Comparison of ENCODE assay signal across 24 cellular contexts in the genomic region with DNA sequence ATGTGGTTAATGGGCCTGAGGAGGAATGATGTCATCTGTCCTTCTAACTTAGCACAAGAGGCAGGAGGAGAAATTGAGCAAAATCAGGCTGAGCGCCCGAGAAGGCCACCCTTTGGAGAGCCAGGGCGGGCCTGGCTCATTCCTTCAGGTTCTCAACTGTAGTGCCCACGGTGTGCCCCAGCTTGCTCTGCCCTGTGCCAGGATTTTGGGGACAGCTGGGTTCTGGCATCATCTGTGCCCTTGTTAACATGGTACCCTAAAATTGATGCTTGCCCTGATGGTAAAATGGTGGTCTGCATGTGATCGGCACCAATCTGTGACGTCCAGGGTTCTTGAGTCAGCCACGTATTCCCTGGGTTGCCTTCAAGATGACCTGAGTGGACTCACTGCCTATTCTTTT. TPM values are rescaled to one million over a fixed set of nuclear protein-coding genes. Genes with fewer than 3 reads are reported as not detected.
A peak's percentile ranks its signal among the peaks of the same experiment; 100 is the strongest.
DNase-seq lines count a peak whose midpoint lies in the region; ATAC-seq and TF ChIP-seq lines count a peak whose summit lies in the region.
"Had no signal": no experiment of that assay in that cellular context is flagged by ENCODE, and none has a peak within 500 bp of the region (broad histone marks: within the 10 kb centered on the region; RNA-seq: fewer than 3 reads in every experiment).

No MANE protein-coding gene starts in this region.

- peak overlapping the region; percentile 79; the same call in 1 of the 2 replicates for H2BK20ac ChIP-seq in IMR-90 (ENCODE audit: low read depth, low read length)

- DNase-seq in IMR-90 (no peak), mesendoderm (no peak), testis (peak; percentile 3)
- no peak for DNase-seq in effector memory CD8-positive, alpha-beta T cell
- no peak for DNase-seq in activated CD4-positive, alpha-beta memory T cell treated with anti-CD3 and anti-CD28 coated beads, Interleukin-2, amount 10 ng/mL, durations not matched to agents 7 days and 5 days
- DNase-seq: CD4-positive, alpha-beta memory T cell; DMS 273 treated with DMSO at 0.1 percent for 48 hours; DMS79 treated with DMSO at 0.1 percent for 48 hours; GM23248; HCEC 1CT; Karpas-422; MV-4-11; NCI-H2029 treated with DMSO at 0.1 percent for 48 hours; NCI-H226; NCI-H524 had no signal

- dilution Hi-C loops in IMR-90 (cut with HindIII; ENCODE audit: low sequenced_read_pairs, unreplicated experiment): no loop called here

- peaks cover 0 to 3% (median 0%) of the 10 kb centered on the region in 5 experiments for H3K9me3 Mint-ChIP-seq in brain
- H3K9me3 Mint-ChIP-seq in effector memory CD8-positive, alpha-beta T cell: no peaks in the 10 kb centered on the region
- no peaks in the 10 kb centered on the region for H3K9me3 Mint-ChIP-seq in activated CD4-positive, alpha-beta memory T cell treated with anti-CD3 and anti-CD28 coated beads, Interleukin-2, amount 10 ng/mL, durations not matched to agents 7 days and 5 days
- H3K9me3 Mint-ChIP-seq: CD4-positive, alpha-beta memory T cell had no signal

- H2BK5ac ChIP-seq in IMR-90 (ENCODE audit: low read depth, low read length, poor library complexity, severe bottlenecking) (no peak overlapping the region), mesendoderm (ENCODE audit: low read length) (peak overlapping the region; percentile 10)

- H2AK5ac ChIP-seq in IMR-90 (ENCODE audit: low read depth, low read length) (peak overlapping the region; percentile 94), mesendoderm (ENCODE audit: low read length) (no peak overlapping the region)

- peaks cover 84% of the 10 kb centered on the region for H3K4me1 Mint-ChIP-seq in brain
- no peaks in the 10 kb centered on the region for H3K4me1 Mint-ChIP-seq in effector memory CD8-positive, alpha-beta T cell (ENCODE audit: low read depth in 2 of 2)
- H3K4me1 Mint-ChIP-seq in activated CD4-positive, alpha-beta memory T cell treated with anti-CD3 and anti-CD28 coated beads, Interleukin-2, amount 10 ng/mL, durations not matched to agents 7 days and 5 days: no peaks in the 10 kb centered on the region
- H3K4me1 Mint-ChIP-seq: CD4-positive, alpha-beta memory T cell had no signal

- no peak overlapping the region for H3K9ac ChIP-seq in IMR-90 (ENCODE audit: low read depth, low read length)
- no peak overlapping the region for H3K9ac ChIP-seq in mesendoderm (ENCODE audit: low read length)
- H3K9ac ChIP-seq: BLaER1 treated with 17β-estradiol and CSF1 and Interleukin-3, amounts not matched to agents 10 nM and 100 nM; GM23248 had no signal

- no peaks in the 10 kb centered on the region for H3K9me3 ChIP-seq in IMR-90 (ENCODE audit: control insufficient read depth, insufficient read depth, low read length)
- no peaks in the 10 kb centered on the region for H3K9me3 ChIP-seq in testis
- H3K9me3 ChIP-seq: BLaER1 treated with 17β-estradiol and CSF1 and Interleukin-3, amounts not matched to agents 10 nM and 100 nM; Peyer's patch had no signal

- no peak overlapping the region for H2AFZ ChIP-seq in IMR-90 (replicated peaks; ENCODE audit: low read length, poor library complexity)
- H2AFZ ChIP-seq: GM23248 had no signal

- H3K4ac ChIP-seq in IMR-90 (ENCODE audit: low read depth, low read length) (peak overlapping the region; percentile 59; the same call in 1 of the 2 replicates), mesendoderm (ENCODE audit: low read depth, low read length) (no peak overlapping the region)

- H3K9me1 ChIP-seq in IMR-90 (ENCODE audit: insufficient read depth, low read length): peaks cover 16% of the 10 kb centered on the region; the same call in 1 of the 2 replicates

- BruUV-seq in IMR-90 (replicated peaks; lab: Mats Ljungman, UMichigan): no TSS peak

- H3K4me1 ChIP-seq in IMR-90 (ENCODE audit: control insufficient read depth, insufficient read depth, low read length) (peaks cover 32% of the 10 kb centered on the region), mesendoderm (ENCODE audit: control insufficient read depth, low read depth, low read length) (peaks cover 3% of the 10 kb centered on the region), testis (no peaks in the 10 kb centered on the region)
- H3K4me1 ChIP-seq: Caco-2, Peyer's patch had no signal

- H3K4me3 ChIP-seq in IMR-90 (ENCODE audit: insufficient read depth, low read depth, low read length): no peak overlapping the region
- H3K4me3 ChIP-seq in mesendoderm (ENCODE audit: low read length): no peak overlapping the region
- no peak overlapping the region for H3K4me3 ChIP-seq in testis
- H3K4me3 ChIP-seq: BLaER1 treated with 17β-estradiol and CSF1 and Interleukin-3, amounts not matched to agents 10 nM and 100 nM; GM12878; GM23248; Peyer's patch; SK-N-MC had no signal

- no peak overlapping the region for H3K4me2 ChIP-seq in IMR-90 (ENCODE audit: low read depth, low read length)
- H3K4me2 ChIP-seq in mesendoderm (ENCODE audit: low read length): no peak overlapping the region
- H3K4me2 ChIP-seq: BLaER1 treated with 17β-estradiol and CSF1 and Interleukin-3, amounts not matched to agents 10 nM and 100 nM had no signal

- TF ChIP-seq CTCF in IMR-90 (conservative IDR thresholded peaks at IDR 0.05; ENCODE audit: low read depth, low read length) (no peak), brain (conservative IDR thresholded peaks at IDR 0.05) (no peak), testis (IDR thresholded peaks at IDR 0.05) (no peak)

- H2BK15ac ChIP-seq in IMR-90 (ENCODE audit: low read depth, low read length) (peak overlapping the region; percentile 88; the same call in 2 of the 3 replicates), mesendoderm (replicated peaks; ENCODE audit: low read depth) (no peak overlapping the region)

- no peaks in the 10 kb centered on the region for H4K20me1 ChIP-seq in IMR-90 (ENCODE audit: insufficient read depth, low read length)
- H4K20me1 ChIP-seq: BLaER1 treated with 17β-estradiol and CSF1 and Interleukin-3, amounts not matched to agents 10 nM and 100 nM had no signal

- H2AK9ac ChIP-seq in IMR-90 (replicated peaks; ENCODE audit: low read depth, low read length, poor library complexity): no peak overlapping the region

- H3K27ac ChIP-seq in IMR-90 (ENCODE audit: insufficient read depth, low read length): no peak overlapping the region
- no peak overlapping the region for H3K27ac ChIP-seq in mesendoderm (ENCODE audit: low read depth, low read length)
- H3K27ac ChIP-seq in testis: no peak overlapping the region
- H3K27ac ChIP-seq: BLaER1 treated with 17β-estradiol and CSF1 and Interleukin-3, amounts not matched to agents 10 nM and 100 nM; GM23248; Peyer's patch; SK-N-MC had no signal

- in situ Hi-C loops in IMR-90 (cut with MboI; ENCODE audit: low sequenced_read_pairs): no loop called here

- H3K14ac ChIP-seq in IMR-90 (replicated peaks; ENCODE audit: low read depth, low read length): peak overlapping the region; percentile 30; the same call in 1 of the 2 replicates

- POLR2A ChIA-PET in IMR-90 (lab: Charles Lee; ENCODE audit: unreplicated experiment): interaction anchor here (2.2 kb wide), 1 partner anchor 23 kb away, joined by 5 read pairs; no protein-coding TSS in a partner anchor
- POLR2A ChIA-PET in activated CD4-positive, alpha-beta memory T cell treated with anti-CD3 and anti-CD28 coated beads, Interleukin-2, amount 10 ng/mL, durations not matched to agents 7 days and 5 days (lab: Charles Lee): no interaction called here

- H3K56ac ChIP-seq in IMR-90 (ENCODE audit: extremely low read depth, insufficient read depth, low read length) (no peak overlapping the region), mesendoderm (ENCODE audit: low read length) (peak overlapping the region; percentile 62)

- H3K36me3 ChIP-seq in IMR-90 (ENCODE audit: control insufficient read depth, insufficient read depth, low read length): no peaks in the 10 kb centered on the region
- no peaks in the 10 kb centered on the region for H3K36me3 ChIP-seq in mesendoderm (ENCODE audit: control insufficient read depth, insufficient read depth, low read length)
- H3K36me3 ChIP-seq in testis (ENCODE audit: low read depth, missing control alignments): no peaks in the 10 kb centered on the region
- H3K36me3 ChIP-seq: BLaER1 treated with 17β-estradiol and CSF1 and Interleukin-3, amounts not matched to agents 10 nM and 100 nM; Peyer's patch had no signal

- H3K18ac ChIP-seq in IMR-90 (ENCODE audit: low read depth, low read length) (peak overlapping the region; percentile 25; the same call in 1 of the 2 replicates), mesendoderm (ENCODE audit: low read length) (no peak overlapping the region)

- peaks cover 0 to 8% of the 10 kb centered on the region in 2 experiments; a peak in 1 of 4 replicates for H3K79me1 ChIP-seq in IMR-90 (ENCODE audit: low read depth in 1 of 2, low read length in 2 of 2)
- no peaks in the 10 kb centered on the region for H3K79me1 ChIP-seq in mesendoderm (ENCODE audit: low read length)

- peak overlapping the region in 3 of 5 experiments; percentile 32 to 84 (median 71) for H3K27ac Mint-ChIP-seq in brain
- no peak overlapping the region for H3K27ac Mint-ChIP-seq in effector memory CD8-positive, alpha-beta T cell
- H3K27ac Mint-ChIP-seq in activated CD4-positive, alpha-beta memory T cell treated with anti-CD3 and anti-CD28 coated beads, Interleukin-2, amount 10 ng/mL, durations not matched to agents 7 days and 5 days: no peak overlapping the region
- H3K27ac Mint-ChIP-seq: CD4-positive, alpha-beta memory T cell had no signal

- peak overlapping the region; percentile 79; the same call in 1 of the 2 replicates for H4K91ac ChIP-seq in IMR-90 (ENCODE audit: insufficient read depth, low read depth, low read length)

- H4K8ac ChIP-seq in IMR-90 (ENCODE audit: low read depth in 2 of 2, low read length in 2 of 2): peak overlapping the region in 1 of 2 experiments; percentile 17; a peak in 1 of 4 replicates
- H4K8ac ChIP-seq in mesendoderm (ENCODE audit: low read depth, low read length): no peak overlapping the region

- H3K4me3 Mint-ChIP-seq in brain: no peak overlapping the region
- no peak overlapping the region for H3K4me3 Mint-ChIP-seq in effector memory CD8-positive, alpha-beta T cell
- no peak overlapping the region for H3K4me3 Mint-ChIP-seq in activated CD4-positive, alpha-beta memory T cell treated with anti-CD3 and anti-CD28 coated beads, Interleukin-2, amount 10 ng/mL, durations not matched to agents 7 days and 5 days
- H3K4me3 Mint-ChIP-seq: CD4-positive, alpha-beta memory T cell had no signal

- H3K79me2 ChIP-seq in mesendoderm (ENCODE audit: control insufficient read depth, insufficient read depth, low read length): no peaks in the 10 kb centered on the region

- H3K27me3 ChIP-seq in IMR-90 (ENCODE audit: control insufficient read depth, insufficient read depth, low read length) (no peaks in the 10 kb centered on the region), mesendoderm (ENCODE audit: insufficient read depth, low read length, poor library complexity) (no peaks in the 10 kb centered on the region), testis (no peaks in the 10 kb centered on the region)
- H3K27me3 ChIP-seq: BLaER1 treated with 17β-estradiol and CSF1 and Interleukin-3, amounts not matched to agents 10 nM and 100 nM; Peyer's patch had no signal

- peak overlapping the region; percentile 15; the same call in 1 of the 2 replicates for H3K23ac ChIP-seq in IMR-90 (ENCODE audit: low read depth, low read length)
- H3K23ac ChIP-seq in mesendoderm (ENCODE audit: low read length): no peak overlapping the region

- intact Hi-C loops in IMR-90 (cut with micrococcal nuclease): no loop called here
- intact Hi-C loops in testis (cut with DNase I; ENCODE audit: low total_unique reads): no loop called here

- no peak for TF ChIP-seq RAD21 in IMR-90 (IDR thresholded peaks at IDR 0.05; ENCODE audit: low read length)

- H4K5ac ChIP-seq in IMR-90 (ENCODE audit: low read depth, low read length): peak overlapping the region; percentile 11; the same call in 1 of the 2 replicates
- H4K5ac ChIP-seq in mesendoderm (ENCODE audit: low read length): no peak overlapping the region

- CTCF ChIA-PET in IMR-90 (lab: Yijun Ruan, JAX): no interaction called here
- CTCF ChIA-PET in activated CD4-positive, alpha-beta memory T cell treated with anti-CD3 and anti-CD28 coated beads, Interleukin-2, amount 10 ng/mL, durations not matched to agents 7 days and 5 days (lab: Charles Lee): no interaction called here

- H2BK120ac ChIP-seq in IMR-90 (ENCODE audit: low read depth, low read length): peak overlapping the region; percentile 59
- no peak overlapping the region for H2BK120ac ChIP-seq in mesendoderm (ENCODE audit: low read depth, low read length)

- H3K27me3 Mint-ChIP-seq in brain: peaks cover 7% of the 10 kb centered on the region
- peaks cover 26 to 50% of the 10 kb centered on the region in 2 donors for H3K27me3 Mint-ChIP-seq in effector memory CD8-positive, alpha-beta T cell
- H3K27me3 Mint-ChIP-seq in activated CD4-positive, alpha-beta memory T cell treated with anti-CD3 and anti-CD28 coated beads, Interleukin-2, amount 10 ng/mL, durations not matched to agents 7 days and 5 days: peaks cover 8% of the 10 kb centered on the region

- TF ChIP-seq POLR2A in IMR-90 (IDR thresholded peaks at IDR 0.05; ENCODE audit: low read depth, low read length): no peak
- TF ChIP-seq POLR2A in testis (IDR thresholded peaks at IDR 0.05): no peak

- WGBS in IMR-90 (ENCODE audit: extremely low coverage in 2 of 2, insufficient read length in 1 of 2), 2 experiments: 100% methylated on average over 3 of the region's 7 CpGs; no CpG with 5 or more reads in 1 of the 2 experiments
- no CpG with 5 or more reads among the region's 7 CpGs for WGBS in mesendoderm (ENCODE audit: extremely low coverage, insufficient coverage, low lambda C conversion rate)
- 95 to 97% methylated on average over 7 of the region's 7 CpGs for WGBS in testis, 2 donors

- ATAC-seq in IMR-90 (ENCODE audit: low read depth) (no peak), GM19463 (IDR thresholded peaks at IDR 0.05; ENCODE audit: unreplicated experiment) (no peak), HG03175 (IDR thresholded peaks at IDR 0.05; ENCODE audit: unreplicated experiment) (no peak)
- ATAC-seq in effector memory CD8-positive, alpha-beta T cell (replicated peaks): no peak
- ATAC-seq: GM12878 had no signal

- H3K36me3 Mint-ChIP-seq in brain: no peaks in the 10 kb centered on the region
- no peaks in the 10 kb centered on the region for H3K36me3 Mint-ChIP-seq in effector memory CD8-positive, alpha-beta T cell (ENCODE audit: insufficient read depth)
- no peaks in the 10 kb centered on the region for H3K36me3 Mint-ChIP-seq in activated CD4-positive, alpha-beta memory T cell treated with anti-CD3 and anti-CD28 coated beads, Interleukin-2, amount 10 ng/mL, durations not matched to agents 7 days and 5 days (ENCODE audit: low read depth)
- H3K36me3 Mint-ChIP-seq: CD4-positive, alpha-beta memory T cell had no signal

RNA-seq across cellular contexts. Expression of a gene that starts 31.1 kb away (rescaled TPM):
- total RNA-seq in IMR-90 (2012; rRNA removed) (2.2 and 2.5 TPM in 2 replicates), testis (under 1 TPM in 1 of 2 donors, not detected in 1; 0.12 TPM)
- polyA plus RNA-seq in IMR-90 (2012; rRNA removed) (18.0 and 18.3 TPM in 2 replicates), brain (ENCODE audit: insufficient read depth, low read depth, low replicate concordance) (1.4 TPM), testis (ENCODE audit: insufficient read depth, low read depth, low replicate concordance) (0.20 TPM)
- 11.4 and 19.3 TPM in 2 replicates for polyA plus RNA-seq in IMR-90 (2012; cell fraction: cytosol; rRNA removed)
- 7.7 and 18.8 TPM in 2 replicates for polyA plus RNA-seq in IMR-90 (2012; cell fraction: nucleus; rRNA removed; ENCODE audit: low replicate concordance)
- polyA plus RNA-seq in mesendoderm (2013, experiment 1 of 2): 0.39 TPM
- polyA plus RNA-seq in mesendoderm (2013, experiment 2 of 2): 0.53 TPM
- not detected for total RNA-seq in activated CD4-positive, alpha-beta memory T cell treated with anti-CD3 and anti-CD28 coated beads, Interleukin-2, amount 10 ng/mL, durations not matched to agents 7 days and 5 days
- total RNA-seq: Caco-2; CD4-positive, alpha-beta memory T cell; GM12878; OCI-LY7; Peyer's patch had no signal

Comparison
In these comparisons a context has a peak if more than half of its experiments do, and no peak if none do; other contexts are left out.
1. H3K27ac Mint-ChIP-seq: peak in brain (3 of 5); none in effector memory CD8-positive, alpha-beta T cell (0 of 2) and activated CD4-positive, alpha-beta memory T cell treated with anti-CD3 and anti-CD28 coated beads, Interleukin-2, amount 10 ng/mL, durations not matched to agents 7 days and 5 days (single experiment).